In genomic region chr16:23182206-23182674, GRCh38 we compare ENCODE assay signal across 1 cellular context.
A peak's percentile ranks its signal among the peaks of the same experiment; 100 is the strongest.
TF ChIP-seq lines count a peak whose summit lies in the region.

No MANE protein-coding gene starts in this region.

TF ChIP-seq in WTC11, 78 proteins besides CTCF, POLR2A, EP300 and RAD21 (continued from another document):
- TF ChIP-seq ZSCAN18 (CRISPR knock-in tag; IDR thresholded peaks at IDR 0.05) (no peak), FOXK1 (CRISPR knock-in tag; IDR thresholded peaks at IDR 0.05) (peak; percentile 63; the same call in 1 of the 2 replicates), CBFB (CRISPR knock-in tag; IDR thresholded peaks at IDR 0.05; ENCODE audit: low read depth) (0 out of 2 replicates have a peak, but pooled peaks have one; percentile 57), NFE2L1 (CRISPR knock-in tag; IDR thresholded peaks at IDR 0.05) (no peak)
TF ChIP-seq in WTC11: peak in this region for 15.
